In genomic region chr2:226796012-226796839, GRCh38 we compare ENCODE assay signal across 9 cellular contexts. TPM values are rescaled to one million over a fixed set of nuclear protein-coding genes. Genes with fewer than 3 reads are reported as not detected.
DNase-seq lines count a peak whose midpoint lies in the region; ATAC-seq, FAIRE-seq and TF ChIP-seq lines count a peak whose summit lies in the region.
"Had no signal": no experiment of that assay in that cellular context is flagged by ENCODE, and none has a peak within 500 bp of the region (broad histone marks: within the 10 kb centered on the region; RNA-seq: fewer than 3 reads in every experiment).

No MANE protein-coding gene starts in this region.

- H3K27me3 Mint-ChIP-seq in naive B cell, result no peaks in the 10 kb centered on the region

- ATAC-seq in naive B cell (ENCODE audit: low read depth in 2 of 2) (no peak), GM21786 (IDR thresholded peaks at IDR 0.05; ENCODE audit: unreplicated experiment) (no peak)

- no peak overlapping the region for H3K23ac ChIP-seq in H1 (ENCODE audit: insufficient read length)

- H3K4me2 ChIP-seq in H1 (ENCODE audit: insufficient read depth in 1 of 2, low read depth in 2 of 2, low read length in 2 of 2), result no peak overlapping the region

- no peak overlapping the region for H2BK20ac ChIP-seq in H1 (ENCODE audit: low read length)

- no peaks in the 10 kb centered on the region for H3K36me3 Mint-ChIP-seq in naive B cell

- H3K18ac ChIP-seq in H1 (ENCODE audit: extremely low read depth, low read length), result no peak overlapping the region

- peaks cover 6 to 15% of the 10 kb centered on the region in 2 experiments for H4K20me1 ChIP-seq in H1 (replicated peaks in 1 of 2; ENCODE audit: control insufficient read depth in 1 of 2, insufficient read depth in 2 of 2, low read length in 2 of 2)

- CTCF ChIA-PET in H1 (lab: Charles Lee; ENCODE audit: partially characterized antibody), result interaction anchor here (0.7 to 2.2 kb wide), 6 partner anchors 15 to 1125 kb away, joined by 3 to 8 read pairs (median 3); no protein-coding TSS in a partner anchor

- H2BK15ac ChIP-seq in H1 (ENCODE audit: low read length), result no peak overlapping the region

- peaks cover 0 to 57% of the 10 kb centered on the region in 2 experiments; a peak in 3 of 4 replicates for H3K79me2 ChIP-seq in H1 (ENCODE audit: control insufficient read depth in 1 of 2, insufficient read depth in 2 of 2, low read length in 2 of 2)

- H3K4me1 Mint-ChIP-seq in naive B cell, result peaks cover 32 to 52% (median 51%) of the 10 kb centered on the region in 3 donors

- 95% methylated on average over 25 of the region's 25 CpGs; no CpG with 5 or more reads in 1 of the 2 experiments for WGBS in H1 (ENCODE audit: extremely low coverage in 1 of 2, insufficient coverage in 1 of 2, insufficient read length in 1 of 2, insufficient replicate concordance in 2 of 2, low coverage in 1 of 2, low lambda C conversion rate in 2 of 2, missing lambda C conversion rate in 1 of 2), 2 experiments

- H3K27ac ChIP-seq in 22Rv1 (peak overlapping the region; percentile 52; the same call in 1 of the 2 replicates), H1 (ENCODE audit: low read depth, low read length) (no peak overlapping the region)

- TF ChIP-seq RAD21 in H1 (IDR thresholded peaks at IDR 0.05 in 1 of 2, conservative IDR thresholded peaks at IDR 0.05 in 1 of 2; ENCODE audit: low read depth in 2 of 2, low read length in 2 of 2), result no peak

- DNase-seq in HT-29 (ENCODE audit: low spot score), result peak; percentile 47
- DNase-seq in H1 (ENCODE audit: low read depth in 1 of 2, low spot score in 2 of 2), result no peak
- DNase-seq in naive B cell, result no peak
- DNase-seq in NCI-H774 (lab: John Stamatoyannopoulos, UW), result no peak
- DNase-seq in NCI-H1417 (lab: John Stamatoyannopoulos, UW), result no peak
- no peak for DNase-seq in activated CD4-positive, alpha-beta T cell treated with anti-CD3 and anti-CD28 coated beads for 1 hour
- DNase-seq: SHP77 had no signal

- H3K36me3 ChIP-seq in H1 (ENCODE audit: control insufficient read depth in 2 of 4, insufficient read depth in 4 of 4, low read length in 3 of 4), result peaks cover 0 to 30% (median 9%) of the 10 kb centered on the region in 4 experiments; a peak in 4 of 8 replicates

- H3K27ac Mint-ChIP-seq in naive B cell, result peak overlapping the region in 3 of 6 donors; percentile 13 to 30 (median 21)

- no peak overlapping the region for H4K91ac ChIP-seq in H1 (replicated peaks; ENCODE audit: insufficient read length, low read length)

- TF ChIP-seq CTCF in 22Rv1 (IDR thresholded peaks at IDR 0.05) (no peak), H1 (IDR thresholded peaks at IDR 0.05; ENCODE audit: control extremely low read depth in 1 of 3, insufficient read depth in 1 of 3, low read depth in 1 of 3, low read length in 3 of 3) (no peak)

- no peak overlapping the region for H2AFZ ChIP-seq in H1 (ENCODE audit: low read length)

- no peaks in the 10 kb centered on the region for H3K9me3 Mint-ChIP-seq in naive B cell

- no peak overlapping the region for H4K5ac ChIP-seq in H1 (ENCODE audit: insufficient read length, low read depth, low read length)

- no peak overlapping the region for H3K9ac ChIP-seq in H1 (replicated peaks in 1 of 4; ENCODE audit: extremely low read depth in 1 of 4, low read depth in 3 of 4, low read length in 3 of 4)

- 0 out of 2 replicates have a peak overlapping the region, but pooled peaks have one; percentile 61 for H2AK5ac ChIP-seq in H1 (ENCODE audit: low read depth, low read length)

- no peak overlapping the region for H3K56ac ChIP-seq in H1 (replicated peaks; ENCODE audit: insufficient read length, low read depth, low read length)

- no peak overlapping the region for H3K4me3 ChIP-seq in H1 (ENCODE audit: extremely low read depth in 1 of 4, insufficient read depth in 2 of 4, low read depth in 3 of 4, low read length in 4 of 4)

- peaks cover 3 to 26% (median 19%) of the 10 kb centered on the region in 4 experiments for H3K4me1 ChIP-seq in H1 (replicated peaks in 1 of 4; ENCODE audit: control insufficient read depth in 3 of 4, insufficient read depth in 4 of 4, low read length in 3 of 4)

- no peak overlapping the region for H2BK120ac ChIP-seq in H1 (replicated peaks; ENCODE audit: low read depth, low read length)

- peaks cover 0 to 3% of the 10 kb centered on the region in 2 experiments; a peak in 1 of 4 replicates for H3K9me3 ChIP-seq in H1 (ENCODE audit: insufficient read depth in 2 of 2, low read depth in 1 of 2, low read length in 1 of 2)

- 0 out of 2 replicates have a peak, but pooled peaks cover 3% of the 10 kb centered on the region for H3K79me1 ChIP-seq in H1 (ENCODE audit: low read depth, low read length)

- TF ChIP-seq POLR2A in H1 (IDR thresholded peaks at IDR 0.05; ENCODE audit: control extremely low read depth in 1 of 2, low read depth in 2 of 2, low read length in 2 of 2), result no peak

- no peak for FAIRE-seq in H1 (lab: Jason Lieb, UNC)

- H4K8ac ChIP-seq in H1 (ENCODE audit: extremely low read depth, insufficient read depth, low read length), result no peak overlapping the region

- H3K4me3 Mint-ChIP-seq in naive B cell, result peak overlapping the region in 6 of 8 donors; percentile 3 to 85 (median 42)

- H3K4ac ChIP-seq in H1 (replicated peaks; ENCODE audit: insufficient read length, low read depth, low read length), result no peak overlapping the region

- POLR2A ChIA-PET in H1 (lab: Charles Lee; ENCODE audit: partially characterized antibody), result interaction anchor here (0.9 to 1.0 kb wide), 2 partner anchors 39 to 74 kb away, joined by 3 read pairs; no protein-coding TSS in a partner anchor

- H2BK12ac ChIP-seq in H1 (ENCODE audit: low read depth, low read length), result no peak overlapping the region

- no peak for TF ChIP-seq EP300 in H1 (IDR thresholded peaks at IDR 0.05; ENCODE audit: borderline replicate concordance in 1 of 2, low read depth in 2 of 2, low read length in 2 of 2)

- no peak overlapping the region for H3K14ac ChIP-seq in H1 (ENCODE audit: insufficient read length)

- no peaks in the 10 kb centered on the region for H3K27me3 ChIP-seq in H1 (replicated peaks in 1 of 4; ENCODE audit: control insufficient read depth in 3 of 4, extremely low read depth in 1 of 4, insufficient read depth in 3 of 4, low read length in 3 of 4)

- no peak overlapping the region for H2BK5ac ChIP-seq in H1 (ENCODE audit: low read depth, low read length)

- peaks cover 19% of the 10 kb centered on the region; the same call in 1 of the 2 replicates for H3K23me2 ChIP-seq in H1 (ENCODE audit: low read depth, low read length)

TF ChIP-seq in H1, 55 proteins besides CTCF, POLR2A, EP300 and RAD21:
- TF ChIP-seq BRCA1 (IDR thresholded peaks at IDR 0.05; ENCODE audit: low read depth, low read length) (no peak), RNF2 (IDR thresholded peaks at IDR 0.05; ENCODE audit: borderline replicate concordance, low read depth, low read length, missing control alignments, poor library complexity, severe bottlenecking) (no peak), CREB1 (IDR thresholded peaks at IDR 0.05) (no peak), CHD2 (IDR thresholded peaks at IDR 0.05; ENCODE audit: low read length) (no peak), ZNF274 (IDR thresholded peaks at IDR 0.05; ENCODE audit: borderline replicate concordance, extremely low read depth, low read length) (no peak), SP2 (IDR thresholded peaks at IDR 0.05; ENCODE audit: low read length) (no peak), EZH2 (IDR thresholded peaks at IDR 0.05; ENCODE audit: low read depth, low read length, severe bottlenecking) (no peak), SIN3A (conservative IDR thresholded peaks at IDR 0.05 in 1 of 2, IDR thresholded peaks at IDR 0.05 in 1 of 2; ENCODE audit: low read depth in 1 of 2, low read length in 2 of 2) (no peak), TCF12 (IDR thresholded peaks at IDR 0.05; ENCODE audit: low read depth, low read length) (no peak), RFX5 (IDR thresholded peaks at IDR 0.05; ENCODE audit: borderline replicate concordance, low read depth, low read length) (no peak), USF2 (IDR thresholded peaks at IDR 0.05; ENCODE audit: low read length) (no peak), BACH1 (IDR thresholded peaks at IDR 0.05; ENCODE audit: low read length) (no peak), EGR1 (IDR thresholded peaks at IDR 0.05; ENCODE audit: borderline replicate concordance, low read depth, low read length) (no peak)

RNA-seq across cellular contexts. Expression of gene IRS1, which starts 3.4 kb away (rescaled TPM):
- total RNA-seq in HT-29 (2014; rRNA removed; shearing (Covaris generic)), result 44.5 and 54.0 TPM in 2 replicates
- total RNA-seq in H1 (2021; fragmentation: NEBNext Ultra II Directional; extraction: Animal tissue kit (Norgen Biotek cat#: 25700)), result 24.9 and 26.9 TPM in 2 replicates
- polyA plus RNA-seq in H1 (2011; rRNA removed) (9.1 and 12.0 TPM in 2 replicates), naive B cell (ENCODE audit: low read depth in 6 of 6) (1 to 10 TPM in 1 of 6 donors, under 1 TPM in 5; 0.43 to 2.7 (median 0.73) TPM)
- polyA plus RNA-seq in H1 (2011; cell fraction: cytosol; rRNA removed), result 8.5 TPM
- 11.8 TPM for polyA plus RNA-seq in H1 (2011; cell fraction: nucleus; rRNA removed)
- 8.8 to 10.8 TPM (median 9.7 TPM) in 4 replicates for polyA plus RNA-seq in H1 (2012, experiment 1 of 2)
- polyA plus RNA-seq in H1 (2012, experiment 2 of 2), result 3.6 TPM
- 7.5 TPM for polyA plus RNA-seq in H1 (2013, experiment 1 of 2)
- polyA plus RNA-seq in H1 (2013, experiment 2 of 2), result 7.9 TPM
- 11.3 and 13.1 TPM in 2 replicates for polyA minus RNA-seq in H1 (2011; rRNA and poly(A)+ RNA removed)
- polyA minus RNA-seq in H1 (2011; cell fraction: cytosol; rRNA and poly(A)+ RNA removed), result 14.8 TPM
- 29.4 TPM for polyA minus RNA-seq in H1 (2011; cell fraction: nucleus; rRNA and poly(A)+ RNA removed)

RNA-seq across cellular contexts. Expression of gene RHBDD1, which starts 39.6 kb away (rescaled TPM):
- total RNA-seq in HT-29 (2014; rRNA removed; shearing (Covaris generic)), result 1.7 and 8.7 TPM in 2 replicates
- total RNA-seq in H1 (2021; fragmentation: NEBNext Ultra II Directional; extraction: Animal tissue kit (Norgen Biotek cat#: 25700)), result 20.3 and 23.1 TPM in 2 replicates
- polyA plus RNA-seq in H1 (2011; rRNA removed) (9.4 and 10.5 TPM in 2 replicates), naive B cell (ENCODE audit: low read depth in 6 of 6) (10 to 100 TPM; 30.6 to 63.5 (median 49.6) TPM)
- polyA plus RNA-seq in H1 (2011; cell fraction: cytosol; rRNA removed), result 9.8 TPM
- 12.9 TPM for polyA plus RNA-seq in H1 (2011; cell fraction: nucleus; rRNA removed)
- polyA plus RNA-seq in H1 (2012, experiment 1 of 2), result 10.3 to 14.6 TPM (median 12.9 TPM) in 4 replicates
- 1.2 TPM for polyA plus RNA-seq in H1 (2012, experiment 2 of 2)
- polyA plus RNA-seq in H1 (2013, experiment 1 of 2), result 16.4 TPM
- 18.1 TPM for polyA plus RNA-seq in H1 (2013, experiment 2 of 2)
- 72.8 and 74.6 TPM in 2 replicates for polyA minus RNA-seq in H1 (2011; rRNA and poly(A)+ RNA removed)
- polyA minus RNA-seq in H1 (2011; cell fraction: cytosol; rRNA and poly(A)+ RNA removed), result 14.8 TPM
- polyA minus RNA-seq in H1 (2011; cell fraction: nucleus; rRNA and poly(A)+ RNA removed), result 66.7 TPM
